Comparison of ENCODE assay signal across 15 cellular contexts in genomic region chr3:129602309-129602708, GRCh38. TPM values are rescaled to one million over a fixed set of nuclear protein-coding genes. Genes with fewer than 3 reads are reported as not detected.
DNase-seq lines count a peak whose midpoint lies in the region; ATAC-seq and TF ChIP-seq lines count a peak whose summit lies in the region.
"Had no signal": no experiment of that assay in that cellular context is flagged by ENCODE, and none has a peak within 500 bp of the region (broad histone marks: within the 10 kb centered on the region; RNA-seq: fewer than 3 reads in every experiment).

No MANE protein-coding gene starts in this region.

- no peak overlapping the region for H2AFZ ChIP-seq in GM23338

- H3K27me3 ChIP-seq in GM23338 (ENCODE audit: insufficient read depth) (peaks cover 27% of the 10 kb centered on the region), WERI-Rb-1 (ENCODE audit: insufficient read depth, low read depth, severe bottlenecking) (peaks cover 7% of the 10 kb centered on the region)

- DNase-seq in GM23338 (ENCODE audit: low spot score) = peak; percentile 55
- DNase-seq in WERI-Rb-1 = peak; percentile 39
- no peak for DNase-seq in immature natural killer cell
- no peak for DNase-seq in NCI-H146 (lab: John Stamatoyannopoulos, UW)
- DNase-seq in 8988T = no peak
- DNase-seq: activated CD4-positive, alpha-beta T cell treated with anti-CD3 and anti-CD28 coated beads for 4 hours; activated T-cell treated with anti-CD3 and anti-CD28 coated beads, Interleukin-2, amount 50 U/mL, for 72 hours; CD8-positive, alpha-beta memory T cell; NCI-H1694 had no signal

- H3K27me3 Mint-ChIP-seq in GM23338 (ENCODE audit: insufficient read depth, low read depth, poor library complexity) (peaks cover 38% of the 10 kb centered on the region), immature natural killer cell (ENCODE audit: low read depth in 3 of 3) (peaks cover 5 to 12% (median 5%) of the 10 kb centered on the region in 3 donors)

- ATAC-seq in GM23338 = peak; percentile 27
- ATAC-seq in HG02973 (IDR thresholded peaks at IDR 0.05; ENCODE audit: unreplicated experiment) = no peak
- no peak for ATAC-seq in GM18511 (IDR thresholded peaks at IDR 0.05; ENCODE audit: unreplicated experiment)
- ATAC-seq: activated T-cell treated with anti-CD3 and anti-CD28 coated beads, Interleukin-2, amount 50 U/mL, for 72 hours; stimulated activated memory B cell treated with anti-CD40 and anti-IgM and Interleukin-4, amounts not matched to agents 10 μg/mL and 1 μg/mL and 100 μg/mL, for 72 hours had no signal

- no peaks in the 10 kb centered on the region for H3K9me3 ChIP-seq in WERI-Rb-1 (ENCODE audit: severe bottlenecking)

- H3F3A ChIP-seq in GM23338 (replicated peaks; ENCODE audit: low read depth) = peaks cover 13% of the 10 kb centered on the region

- peaks cover 48% of the 10 kb centered on the region for H3K4me1 ChIP-seq in GM23338 (ENCODE audit: insufficient read depth)

- H3K79me2 ChIP-seq in GM23338 (replicated peaks; ENCODE audit: insufficient read depth) = peaks cover 39% of the 10 kb centered on the region

- 0 out of 2 replicates have a peak overlapping the region, but pooled peaks have one; percentile 12 for H3K27ac ChIP-seq in GM23338 (ENCODE audit: low read depth)
- H3K27ac ChIP-seq in WERI-Rb-1 = no peak overlapping the region; the same call in 1 of the 2 replicates
- peak overlapping the region in 15 of 21 experiments; percentile 9 to 95 (median 80) for H3K27ac ChIP-seq in skin epidermis

- peak overlapping the region; percentile 70 for H3K4me2 ChIP-seq in GM23338

- H3K9me3 Mint-ChIP-seq in GM23338 (no peaks in the 10 kb centered on the region), immature natural killer cell (no peaks in the 10 kb centered on the region)
- H3K9me3 Mint-ChIP-seq: activated T-cell treated with anti-CD3 and anti-CD28 coated beads, Interleukin-2, amount 50 U/mL, for 72 hours; CD8-positive, alpha-beta memory T cell; stimulated activated memory B cell treated with anti-CD40 and anti-IgM and Interleukin-4, amounts not matched to agents 10 μg/mL and 1 μg/mL and 100 μg/mL, for 72 hours had no signal

- H3K27ac Mint-ChIP-seq in GM23338 (peak overlapping the region; percentile 1; the same call in 1 of the 2 replicates), immature natural killer cell (peak overlapping the region in 1 of 6 donors; percentile 7)
- H3K27ac Mint-ChIP-seq: activated T-cell treated with anti-CD3 and anti-CD28 coated beads, Interleukin-2, amount 50 U/mL, for 72 hours; stimulated activated memory B cell treated with anti-CD40 and anti-IgM and Interleukin-4, amounts not matched to agents 10 μg/mL and 1 μg/mL and 100 μg/mL, for 72 hours had no signal

- H3K4me3 ChIP-seq in GM23338 = no peak overlapping the region
- no peak overlapping the region for H3K4me3 ChIP-seq in WERI-Rb-1 (ENCODE audit: low read depth, low read length)
- H3K4me3 ChIP-seq in skin epidermis = peak overlapping the region; percentile 12 to 78 (median 49)

- peaks cover 10% of the 10 kb centered on the region for H4K20me1 ChIP-seq in GM23338 (replicated peaks; ENCODE audit: insufficient read depth)

- TF ChIP-seq CTCF in GM23338 (conservative IDR thresholded peaks at IDR 0.05; ENCODE audit: low read depth in 2 of 2) (no peak), WERI-Rb-1 (IDR thresholded peaks at IDR 0.05; ENCODE audit: low read depth, low read length) (no peak)

- H3K36me3 ChIP-seq in GM23338 (ENCODE audit: insufficient read depth) = no peaks in the 10 kb centered on the region
- no peaks in the 10 kb centered on the region for H3K36me3 ChIP-seq in WERI-Rb-1

- H3K4me3 Mint-ChIP-seq in GM23338 (peak overlapping the region; percentile 10; the same call in 1 of the 3 replicates), immature natural killer cell (peak overlapping the region in 3 of 5 donors; percentile 19 to 83 (median 44))
- H3K4me3 Mint-ChIP-seq: activated T-cell treated with anti-CD3 and anti-CD28 coated beads, Interleukin-2, amount 50 U/mL, for 72 hours; stimulated activated memory B cell treated with anti-CD40 and anti-IgM and Interleukin-4, amounts not matched to agents 10 μg/mL and 1 μg/mL and 100 μg/mL, for 72 hours had no signal

- H3K36me3 Mint-ChIP-seq in GM23338 (ENCODE audit: low read depth) (no peaks in the 10 kb centered on the region; the same call in 2 of the 3 replicates), immature natural killer cell (peaks cover 0 to 3% (median 3%) of the 10 kb centered on the region in 3 donors)
- H3K36me3 Mint-ChIP-seq: stimulated activated memory B cell treated with anti-CD40 and anti-IgM and Interleukin-4, amounts not matched to agents 10 μg/mL and 1 μg/mL and 100 μg/mL, for 72 hours had no signal

- peaks cover 74% of the 10 kb centered on the region for H3K4me1 Mint-ChIP-seq in GM23338
- H3K4me1 Mint-ChIP-seq in immature natural killer cell = peaks cover 63 to 71% of the 10 kb centered on the region in 2 donors

- no peaks in the 10 kb centered on the region for H3K9me2 ChIP-seq in GM23338 (ENCODE audit: insufficient read depth)

TF ChIP-seq in GM23338, 12 proteins besides CTCF, POLR2A, EP300 and RAD21 (continues in another document):
- TF ChIP-seq, protein P1, sequence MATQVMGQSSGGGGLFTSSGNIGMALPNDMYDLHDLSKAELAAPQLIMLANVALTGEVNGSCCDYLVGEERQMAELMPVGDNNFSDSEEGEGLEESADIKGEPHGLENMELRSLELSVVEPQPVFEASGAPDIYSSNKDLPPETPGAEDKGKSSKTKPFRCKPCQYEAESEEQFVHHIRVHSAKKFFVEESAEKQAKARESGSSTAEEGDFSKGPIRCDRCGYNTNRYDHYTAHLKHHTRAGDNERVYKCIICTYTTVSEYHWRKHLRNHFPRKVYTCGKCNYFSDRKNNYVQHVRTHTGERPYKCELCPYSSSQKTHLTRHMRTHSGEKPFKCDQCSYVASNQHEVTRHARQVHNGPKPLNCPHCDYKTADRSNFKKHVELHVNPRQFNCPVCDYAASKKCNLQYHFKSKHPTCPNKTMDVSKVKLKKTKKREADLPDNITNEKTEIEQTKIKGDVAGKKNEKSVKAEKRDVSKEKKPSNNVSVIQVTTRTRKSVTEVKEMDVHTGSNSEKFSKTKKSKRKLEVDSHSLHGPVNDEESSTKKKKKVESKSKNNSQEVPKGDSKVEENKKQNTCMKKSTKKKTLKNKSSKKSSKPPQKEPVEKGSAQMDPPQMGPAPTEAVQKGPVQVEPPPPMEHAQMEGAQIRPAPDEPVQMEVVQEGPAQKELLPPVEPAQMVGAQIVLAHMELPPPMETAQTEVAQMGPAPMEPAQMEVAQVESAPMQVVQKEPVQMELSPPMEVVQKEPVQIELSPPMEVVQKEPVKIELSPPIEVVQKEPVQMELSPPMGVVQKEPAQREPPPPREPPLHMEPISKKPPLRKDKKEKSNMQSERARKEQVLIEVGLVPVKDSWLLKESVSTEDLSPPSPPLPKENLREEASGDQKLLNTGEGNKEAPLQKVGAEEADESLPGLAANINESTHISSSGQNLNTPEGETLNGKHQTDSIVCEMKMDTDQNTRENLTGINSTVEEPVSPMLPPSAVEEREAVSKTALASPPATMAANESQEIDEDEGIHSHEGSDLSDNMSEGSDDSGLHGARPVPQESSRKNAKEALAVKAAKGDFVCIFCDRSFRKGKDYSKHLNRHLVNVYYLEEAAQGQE (IDR thresholded peaks at IDR 0.05; ENCODE audit: unreplicated experiment) = no peak
- TF ChIP-seq JUNB (IDR thresholded peaks at IDR 0.05; ENCODE audit: unreplicated experiment) (no peak), CREB1 (CRISPR knock-in tag; IDR thresholded peaks at IDR 0.05; ENCODE audit: low read depth) (no peak), ZNF331 (CRISPR knock-in tag; IDR thresholded peaks at IDR 0.05; ENCODE audit: low read depth) (no peak), EZH2phosphoT487 (IDR thresholded peaks at IDR 0.05; ENCODE audit: unreplicated experiment) (no peak)

RNA-seq across cellular contexts. Expression of gene PLXND1, which starts 4.2 kb away (rescaled TPM):
- 30.7 and 60.4 TPM in 2 replicates for total RNA-seq in GM23338 (2014; rRNA removed; shearing (Covaris generic))
- polyA plus RNA-seq in GM23338 (2016; fragmentation: Nextera tagmentation; extraction: Ambion mirVana) (13.3 and 14.7 TPM in 2 replicates), immature natural killer cell (10 to 100 TPM in 1 of 3 donors, 1 to 10 TPM in 2; 3.1 to 30.2 (median 6.1) TPM)

RNA-seq across cellular contexts. Expression of gene H1-8, which starts 59.3 kb away (rescaled TPM):
- not detected in 2 replicates for total RNA-seq in GM23338 (2014; rRNA removed; shearing (Covaris generic))
- polyA plus RNA-seq in GM23338 (2016; fragmentation: Nextera tagmentation; extraction: Ambion mirVana) (not detected in 2 replicates), immature natural killer cell (not detected)
- total RNA-seq: activated T-cell treated with anti-CD3 and anti-CD28 coated beads, Interleukin-2, amount 50 U/mL, for 72 hours; bronchial epithelial cell; CD8-positive, alpha-beta memory T cell had no signal
- polyA plus RNA-seq: CD8-positive, alpha-beta memory T cell; esophagus had no signal

Comparison
In these comparisons a context has a peak if more than half of its experiments do, and no peak if none do; other contexts are left out.
1. DNase-seq: peak in GM23338 (single experiment) and WERI-Rb-1 (single experiment); none in immature natural killer cell (0 of 3), NCI-H146 (single experiment) and 8988T (single experiment).
2. H3K4me3 ChIP-seq: peak in skin epidermis (7 of 7); none in GM23338 (single experiment) and WERI-Rb-1 (single experiment).